7 cellular contexts compared by ENCODE assay signal in the genomic region with DNA sequence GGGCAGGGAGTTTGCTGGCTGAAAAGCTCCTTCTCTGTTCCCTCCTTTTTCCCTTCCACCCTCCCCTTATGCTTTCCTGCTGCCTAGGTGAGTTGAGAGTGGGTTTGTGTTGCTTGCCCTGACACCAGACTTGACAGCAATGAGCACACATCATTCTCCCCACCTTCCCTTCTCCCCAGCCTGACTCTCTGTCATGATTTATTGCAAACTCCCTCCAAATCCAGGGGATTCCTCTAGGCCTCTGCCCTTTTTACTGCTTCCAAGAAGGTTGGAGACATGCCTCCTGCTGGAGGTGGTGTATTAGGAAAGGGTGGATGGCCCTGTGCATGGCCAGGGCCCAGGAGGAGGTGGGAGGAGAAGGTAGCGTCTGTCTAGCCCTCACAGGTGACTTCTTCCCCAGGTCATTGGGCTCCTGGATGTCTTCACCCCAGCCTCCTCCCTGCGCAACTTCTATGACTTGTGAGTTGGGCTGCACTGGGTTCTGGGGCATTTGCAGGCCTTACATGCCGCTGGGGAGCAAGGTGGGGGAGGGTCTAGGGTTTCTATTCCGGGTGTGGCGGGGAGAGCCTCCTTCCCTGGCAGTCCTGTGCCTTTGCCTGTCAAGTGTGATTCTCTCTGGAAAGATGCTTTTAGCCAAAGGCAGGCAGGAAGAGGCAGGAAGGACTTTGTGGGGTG. TPM values are rescaled to one million over a fixed set of nuclear protein-coding genes. Genes with fewer than 3 reads are reported as not detected.
A peak's percentile ranks its signal among the peaks of the same experiment; 100 is the strongest.
DNase-seq lines count a peak whose midpoint lies in the region; ATAC-seq and TF ChIP-seq lines count a peak whose summit lies in the region.

No MANE protein-coding gene starts in this region.

- no peaks in the 10 kb centered on the region for H3K9me2 ChIP-seq in GM23338 (ENCODE audit: insufficient read depth)

- H3K27me3 Mint-ChIP-seq in GM23338 (ENCODE audit: insufficient read depth, low read depth, poor library complexity) (peaks cover 11% of the 10 kb centered on the region), endothelial cell (ENCODE audit: unreplicated experiment) (peaks cover 2% of the 10 kb centered on the region)

- no peak overlapping the region for H3K4me3 ChIP-seq in GM23338
- H3K4me3 ChIP-seq in RWPE2 (ENCODE audit: severe bottlenecking) = no peak overlapping the region
- H3K4me3 ChIP-seq in parathyroid adenoma (ENCODE audit: low read depth, low read length) = peak overlapping the region; percentile 75

- H3K4me1 ChIP-seq in GM23338 (ENCODE audit: insufficient read depth) = peaks cover 23% of the 10 kb centered on the region
- peaks cover 29% of the 10 kb centered on the region for H3K4me1 ChIP-seq in RWPE2 (ENCODE audit: insufficient read depth, poor library complexity, severe bottlenecking)
- peaks cover 25% of the 10 kb centered on the region for H3K4me1 ChIP-seq in parathyroid adenoma

- H3K79me2 ChIP-seq in GM23338 (replicated peaks; ENCODE audit: insufficient read depth) (no peaks in the 10 kb centered on the region), parathyroid adenoma (peaks cover 8% of the 10 kb centered on the region)

- TF ChIP-seq CTCF in GM23338 (conservative IDR thresholded peaks at IDR 0.05; ENCODE audit: low read depth in 2 of 2) (no peak), RWPE2 (IDR thresholded peaks at IDR 0.05; ENCODE audit: poor library complexity, severe bottlenecking) (no peak), endothelial cell (IDR thresholded peaks at IDR 0.05; ENCODE audit: unreplicated experiment) (no peak), parathyroid adenoma (IDR thresholded peaks at IDR 0.05) (no peak)

- H3K27ac ChIP-seq in GM23338 (ENCODE audit: low read depth) = no peak overlapping the region
- peak overlapping the region; percentile 93 for H3K27ac ChIP-seq in RWPE2 (ENCODE audit: poor library complexity, severe bottlenecking)
- H3K27ac ChIP-seq in parathyroid adenoma = peak overlapping the region; percentile 98

- H3K4me1 Mint-ChIP-seq in GM23338 (peaks cover 26% of the 10 kb centered on the region), endothelial cell (ENCODE audit: unreplicated experiment) (no peaks in the 10 kb centered on the region)

- no peaks in the 10 kb centered on the region for H3F3A ChIP-seq in GM23338 (replicated peaks; ENCODE audit: low read depth)

- H3K9me3 Mint-ChIP-seq in GM23338 = peaks cover 2% of the 10 kb centered on the region; the same call in 1 of the 3 replicates
- no peaks in the 10 kb centered on the region for H3K9me3 Mint-ChIP-seq in endothelial cell (ENCODE audit: unreplicated experiment)

- no peaks in the 10 kb centered on the region for H3K36me3 Mint-ChIP-seq in GM23338 (ENCODE audit: low read depth)
- peaks cover 7% of the 10 kb centered on the region for H3K36me3 Mint-ChIP-seq in endothelial cell (ENCODE audit: low read depth, unreplicated experiment)

- H3K9me3 ChIP-seq in RWPE2 (ENCODE audit: severe bottlenecking) (no peaks in the 10 kb centered on the region), parathyroid adenoma (ENCODE audit: control insufficient read depth, low read length) (no peaks in the 10 kb centered on the region)

- no peak overlapping the region for H2AFZ ChIP-seq in GM23338
- H2AFZ ChIP-seq in parathyroid adenoma = peak overlapping the region; percentile 89

- ATAC-seq in GM23338 (no peak), RWPE2 (ENCODE audit: low read depth) (no peak)

- H3K4me2 ChIP-seq in GM23338 (peak overlapping the region; percentile 90), parathyroid adenoma (ENCODE audit: low read length) (peak overlapping the region; percentile 83)

- H3K36me3 ChIP-seq in GM23338 (ENCODE audit: insufficient read depth) = no peaks in the 10 kb centered on the region
- H3K36me3 ChIP-seq in RWPE2 (ENCODE audit: low read depth) = peaks cover 58% of the 10 kb centered on the region
- no peaks in the 10 kb centered on the region for H3K36me3 ChIP-seq in parathyroid adenoma (ENCODE audit: control insufficient read depth, insufficient read depth, low read length)

- H3K4me3 Mint-ChIP-seq in GM23338 (no peak overlapping the region; the same call in 2 of the 3 replicates), endothelial cell (ENCODE audit: unreplicated experiment) (no peak overlapping the region)

- no peaks in the 10 kb centered on the region for H4K20me1 ChIP-seq in GM23338 (replicated peaks; ENCODE audit: insufficient read depth)

- H3K27ac Mint-ChIP-seq in GM23338 (no peak overlapping the region), endothelial cell (ENCODE audit: unreplicated experiment) (peak overlapping the region; percentile 52)

- H3K27me3 ChIP-seq in GM23338 (ENCODE audit: insufficient read depth) (peaks cover 14% of the 10 kb centered on the region; the same call in 1 of the 2 replicates), RWPE2 (ENCODE audit: insufficient read depth, poor library complexity, severe bottlenecking) (no peaks in the 10 kb centered on the region), parathyroid adenoma (ENCODE audit: control insufficient read depth, insufficient read depth, low read length) (no peaks in the 10 kb centered on the region)

- peak overlapping the region; percentile 33 for H3K9ac ChIP-seq in parathyroid adenoma

- DNase-seq in GM23338 (ENCODE audit: low spot score) (no peak), RWPE2 (ENCODE audit: low spot score) (no peak), endothelial cell (ENCODE audit: low spot score) (no peak), germinal center (ENCODE audit: low spot score) (no peak), T-helper 9 cell (no peak), GF-D8 (lab: John Stamatoyannopoulos, UW) (no peak)

TF ChIP-seq in GM23338, 12 proteins besides CTCF, POLR2A, EP300 and RAD21:
- TF ChIP-seq STAT1 (IDR thresholded peaks at IDR 0.05; ENCODE audit: unreplicated experiment) (no peak), NANOG (IDR thresholded peaks at IDR 0.05; ENCODE audit: borderline replicate concordance) (no peak), ETS1 (IDR thresholded peaks at IDR 0.05) (no peak), CREB1 (CRISPR knock-in tag; IDR thresholded peaks at IDR 0.05; ENCODE audit: low read depth) (no peak)
TF ChIP-seq in GM23338: peak in this region for 0.

RNA-seq across cellular contexts. Expression of gene MAPK13, which starts 2.0 kb away (rescaled TPM):
- 7.7 and 12.3 TPM in 2 replicates for total RNA-seq in GM23338 (2014; rRNA removed; shearing (Covaris generic))
- 6.3 TPM in 2 replicates for polyA plus RNA-seq in GM23338 (2016; fragmentation: Nextera tagmentation; extraction: Ambion mirVana)
- total RNA-seq in endothelial cell (ENCODE audit: unreplicated experiment) = 6.6 TPM
